In the genomic region with DNA sequence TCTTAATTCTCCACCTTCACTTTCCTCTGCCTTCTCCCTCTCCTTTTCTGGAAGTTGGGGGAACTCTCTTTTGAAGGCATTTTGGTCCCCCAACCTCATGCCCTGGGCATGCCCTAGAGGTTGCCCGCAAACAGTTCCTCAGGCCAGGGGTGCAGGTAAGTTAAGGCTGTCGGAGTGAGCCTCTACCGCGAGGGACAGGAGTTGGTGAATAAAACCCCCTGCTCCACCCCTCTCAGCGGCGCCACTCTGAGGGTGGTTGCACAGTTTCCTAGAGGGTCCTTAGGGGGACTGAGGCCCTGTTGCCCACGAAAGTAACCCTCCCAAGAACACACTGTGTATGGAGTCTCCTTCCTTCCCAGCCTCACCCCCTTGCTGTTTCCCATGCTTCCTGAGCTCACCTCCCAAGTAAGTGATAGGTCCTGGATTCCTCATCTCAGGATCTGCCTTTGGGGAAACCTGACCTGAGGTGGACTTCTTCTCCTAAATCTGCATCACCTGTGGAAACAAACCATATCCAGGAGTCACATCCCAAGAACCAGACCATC, we compare ENCODE assay signal across 24 cellular contexts. TPM values are rescaled to one million over a fixed set of nuclear protein-coding genes. Genes with fewer than 3 reads are reported as not detected.
"Had no signal": no experiment of that assay in that cellular context is flagged by ENCODE, and none has a peak within 500 bp of the region (broad histone marks: within the 10 kb centered on the region; RNA-seq: fewer than 3 reads in every experiment).

No MANE protein-coding gene starts in this region.

- H3K9ac ChIP-seq: KMS-11 had no signal

- H3K36me3 ChIP-seq: adrenal gland, SJSA1 had no signal

- H3K4me1 ChIP-seq: body of pancreas had no signal

- DNase-seq: activated CD4-positive, alpha-beta T cell treated with anti-CD3 and anti-CD28 coated beads, Interleukin-2, amount 10 ng/mL, durations not matched to agents 24 days and 14 days; activated CD4-positive, alpha-beta T cell treated with anti-CD3 and anti-CD28 coated beads, Interleukin-2, amount 50 U/mL, for 4 hours; activated CD8-positive, alpha-beta T cell treated with anti-CD3 and anti-CD28 coated beads for 36 hours; activated gamma-delta T cell; activated naive CD4-positive, alpha-beta T cell treated with Interleukin-2 at 50 U/mL for 16 hours; activated T-cell treated with anti-CD3 and anti-CD28 coated beads, Interleukin-2, amount 50 U/mL, for 1 hour; activated T-cell treated with anti-CD3 and anti-CD28 coated beads, Interleukin-2, amount 50 U/mL, for 72 hours; adrenal gland; body of pancreas; central memory CD4-positive, alpha-beta T cell; NCI-H1092 treated with DMSO at 0.1 percent for 48 hours; NCI-H1417; NCI-H146; NCI-H187; NCI-H2081; NCI-H345; NCI-H524 treated with DMSO at 0.1 percent for 48 hours; SHP77 treated with DMSO at 0.1 percent for 48 hours; SK-N-SH had no signal

- ATAC-seq: activated CD8-positive, alpha-beta T cell treated with anti-CD3 and anti-CD28 coated beads for 36 hours; activated naive CD4-positive, alpha-beta T cell treated with anti-CD3 and anti-CD28 coated beads, Interleukin-2, amount 50 U/mL, for 72 hours; activated T-cell treated with anti-CD3 and anti-CD28 coated beads, Interleukin-2, amount 50 U/mL, for 72 hours; body of pancreas had no signal

- H3K4me3 ChIP-seq: adrenal gland, body of pancreas, SJSA1 had no signal

- H3K27me3 ChIP-seq: adrenal gland, body of pancreas, SJSA1 had no signal

- H3K4me2 ChIP-seq: KMS-11, SK-N-SH had no signal

- H3K27ac ChIP-seq: adrenal gland, KMS-11, SJSA1 had no signal

- H3K9me3 ChIP-seq: adrenal gland, body of pancreas, SJSA1, SK-N-SH had no signal

RNA-seq across cellular contexts. Expression of gene THSD4, which starts 23.1 kb away (rescaled TPM):
- total RNA-seq: activated CD4-positive, alpha-beta T cell treated with anti-CD3 and anti-CD28 coated beads, Interleukin-2, amount 10 ng/mL, durations not matched to agents 24 days and 14 days; activated CD8-positive, alpha-beta memory T cell treated with anti-CD3 and anti-CD28 coated beads for 36 hours; activated CD8-positive, alpha-beta T cell treated with anti-CD3 and anti-CD28 coated beads for 36 hours; activated naive CD4-positive, alpha-beta T cell treated with anti-CD3 and anti-CD28 coated beads, Interleukin-2, amount 50 U/mL, for 72 hours; activated T-cell treated with anti-CD3 and anti-CD28 coated beads, Interleukin-2, amount 50 U/mL, for 72 hours; activated T-helper 2 cell treated with anti-CD3 and anti-CD28 coated beads, Interferon-gamma antibody, Interleukin-2, Interleukin-4, amounts not matched to agents 10 μg/mL and 5 μg/mL and 100 μg/mL, durations not matched to agents 14 hours and 24 hours and 36 hours had no signal
